2 cellular contexts compared by ENCODE assay signal in genomic region chrX:77451041-77451440, GRCh38.
A peak's percentile ranks its signal among the peaks of the same experiment; 100 is the strongest.
TF ChIP-seq lines count a peak whose summit lies in the region.

No MANE protein-coding gene starts in this region.

TF ChIP-seq in IMR-90, 13 proteins besides CTCF, POLR2A, EP300 and RAD21:
- TF ChIP-seq RCOR1 (IDR thresholded peaks at IDR 0.05; ENCODE audit: insufficient replicate concordance, low read length) (no peak), RFX5 (IDR thresholded peaks at IDR 0.05; ENCODE audit: low read depth, low read length) (no peak), NFE2L2 (IDR thresholded peaks at IDR 0.05; ENCODE audit: low read depth, low read length) (no peak), ELK1 (IDR thresholded peaks at IDR 0.05; ENCODE audit: borderline replicate concordance, low read depth, low read length) (no peak), BHLHE40 (IDR thresholded peaks at IDR 0.05; ENCODE audit: low read depth, low read length) (no peak)

TF ChIP-seq in endothelial cell of umbilical vein, 7 proteins besides CTCF, POLR2A, EP300 and RAD21:
- TF ChIP-seq FOS (IDR thresholded peaks at IDR 0.05; ENCODE audit: borderline replicate concordance, insufficient read depth, low read length) (peak; percentile 9), POLR2AphosphoS5 (IDR thresholded peaks at IDR 0.05; ENCODE audit: insufficient read depth, low read depth, low read length) (no peak), JUN (IDR thresholded peaks at IDR 0.05; ENCODE audit: borderline replicate concordance, insufficient read depth, insufficient read length, low read depth) (no peak)
